8 cellular contexts compared by ENCODE assay signal in the genomic region with DNA sequence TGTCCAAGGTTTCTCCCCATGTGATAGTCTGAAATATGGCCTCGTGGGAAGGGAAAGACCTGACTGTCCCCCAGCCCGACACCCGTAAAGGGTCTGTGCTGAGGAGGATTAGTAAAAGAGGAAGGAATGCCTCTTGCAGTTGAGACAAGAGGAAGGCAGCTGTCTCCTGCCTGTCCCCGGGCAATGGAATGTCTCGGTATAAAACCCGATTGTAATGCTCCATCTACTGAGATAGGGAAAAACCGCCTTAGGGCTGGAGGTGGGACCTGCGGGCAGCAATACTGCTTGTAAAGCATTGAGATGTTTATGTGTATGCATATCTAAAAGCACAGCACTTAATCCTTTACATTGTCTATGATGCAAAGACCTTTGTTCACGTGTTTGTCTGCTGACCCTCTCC. TPM values are rescaled to one million over a fixed set of nuclear protein-coding genes. Genes with fewer than 3 reads are reported as not detected.
"Had no signal": no experiment of that assay in that cellular context is flagged by ENCODE, and none has a peak within 500 bp of the region (broad histone marks: within the 10 kb centered on the region; RNA-seq: fewer than 3 reads in every experiment).

No MANE protein-coding gene starts in this region.

RNA-seq across cellular contexts. Expression of gene FXYD4, which starts 33.9 kb away (rescaled TPM):
- total RNA-seq: activated CD8-positive, alpha-beta T cell treated with anti-CD3 and anti-CD28 coated beads, Interleukin-2, amount 10 ng/mL, durations not matched to agents 7 days and 5 days; activated naive CD8-positive, alpha-beta T cell treated with anti-CD3 and anti-CD28 coated beads, Interleukin-2, amount 10 ng/mL, durations not matched to agents 7 days and 5 days; cardiac septum; MCF 10A; OCI-LY7; RPMI7951 had no signal
- polyA plus RNA-seq: adrenal gland, SK-N-SH had no signal
